ENCODE assay signal across 8 cellular contexts in genomic region chr4:151760713-151761661, GRCh38. TPM values are rescaled to one million over a fixed set of nuclear protein-coding genes. Genes with fewer than 3 reads are reported as not detected.
DNase-seq lines count a peak whose midpoint lies in the region; ATAC-seq, FAIRE-seq and TF ChIP-seq lines count a peak whose summit lies in the region.

GATB (minus strand) TSS chr4:151761007; CDS start chr4:151760982, 25 bp downstream.

- POLR2A ChIA-PET in activated CD4-positive, alpha-beta T cell treated with anti-CD3 and anti-CD28 coated beads for 36 hours (lab: Charles Lee): no interaction called here

- peak within 1 kb of the TSS; percentile 87 for H3K4me2 ChIP-seq in BLaER1

- CTCF ChIA-PET in activated CD4-positive, alpha-beta T cell treated with anti-CD3 and anti-CD28 coated beads for 36 hours (lab: Charles Lee): interaction anchor here (0.9 to 2.1 kb wide), 2 partner anchors 14 to 172 kb away, joined by 3 to 6 read pairs; no protein-coding TSS in a partner anchor

- no peaks in the 10 kb centered on the region for H4K20me1 ChIP-seq in BLaER1

- H3K9me3 Mint-ChIP-seq in activated CD4-positive, alpha-beta T cell treated with anti-CD3 and anti-CD28 coated beads for 36 hours (ENCODE audit: low read depth): no peaks in the 10 kb centered on the region

- H3K9ac ChIP-seq in BLaER1: peak within 1 kb of the TSS; percentile 87

- H3K9me3 ChIP-seq in BLaER1: no peaks in the 10 kb centered on the region

- H3K36me3 Mint-ChIP-seq in activated CD4-positive, alpha-beta T cell treated with anti-CD3 and anti-CD28 coated beads for 36 hours (ENCODE audit: low read depth): peaks cover 7% of the 10 kb centered on the region

- FAIRE-seq in GM19239 (lab: Jason Lieb, UNC): peak; percentile 100

- H3K36me3 ChIP-seq in BLaER1: peaks cover 13% of the 10 kb centered on the region

- no peaks in the 10 kb centered on the region for H3K27me3 Mint-ChIP-seq in activated CD4-positive, alpha-beta T cell treated with anti-CD3 and anti-CD28 coated beads for 36 hours

- intact Hi-C loops in activated CD4-positive, alpha-beta T cell treated with anti-CD3 and anti-CD28 coated beads for 36 hours (cut with DNase I, micrococcal nuclease): loop anchor here (1.0 to 5.0 kb wide), 8 partner anchors 121 to 1018 kb away; partner anchors contain the start of genes ARFIP1 (in 1 of the 2), FBXW7 (in 1 of the 2), FHIP1A (in 1 of the 2) and LRBA (in 1 of the 2)

- peaks cover 18% of the 10 kb centered on the region for H3K4me1 Mint-ChIP-seq in activated CD4-positive, alpha-beta T cell treated with anti-CD3 and anti-CD28 coated beads for 36 hours

- H3K27me3 ChIP-seq in BLaER1: no peaks in the 10 kb centered on the region

- H3K27ac ChIP-seq in BLaER1: peak within 1 kb of the TSS; percentile 78; the same call in 1 of the 2 replicates

- ATAC-seq in HG03457 (IDR thresholded peaks at IDR 0.05; ENCODE audit: unreplicated experiment): peak; percentile 97
- peak; percentile 100 for ATAC-seq in activated CD4-positive, alpha-beta T cell treated with anti-CD3 and anti-CD28 coated beads for 36 hours

- H3K4me1 ChIP-seq in BLaER1: peaks cover 15% of the 10 kb centered on the region

- H3K4me3 ChIP-seq in BLaER1 (peak within 1 kb of the TSS; percentile 88), choroid plexus epithelial cell (ENCODE audit: low read depth, low read length) (peak within 1 kb of the TSS; percentile 85)

- TF ChIP-seq CTCF in choroid plexus epithelial cell (conservative IDR thresholded peaks at IDR 0.05; ENCODE audit: low read depth, low read length): peak; percentile 66

- DNase-seq in GM19239 (ENCODE audit: insufficient read length, low spot score) (peak; percentile 84), NCI-H524 (lab: John Stamatoyannopoulos, UW) (peak; percentile 90), choroid plexus epithelial cell (ENCODE audit: low read depth) (peak; percentile 98), kidney glomerular epithelial cell (lab: John Stamatoyannopoulos, UW) (peak; percentile 97)
- peak; percentile 95 for DNase-seq in activated CD4-positive, alpha-beta T cell treated with anti-CD3 and anti-CD28 coated beads for 36 hours
- peak; percentile 64 to 75 for DNase-seq in stimulated activated CD4-positive, alpha-beta T cell treated with anti-CD3 and anti-CD28 coated beads, Interleukin-1b, Interleukin-23, amount 100 ng/mL, for 1 hour (ENCODE audit: low read depth in 2 of 2)

- peak within 1 kb of the TSS; percentile 99 for H3K27ac Mint-ChIP-seq in activated CD4-positive, alpha-beta T cell treated with anti-CD3 and anti-CD28 coated beads for 36 hours

- peak within 1 kb of the TSS; percentile 100 for H3K4me3 Mint-ChIP-seq in activated CD4-positive, alpha-beta T cell treated with anti-CD3 and anti-CD28 coated beads for 36 hours

RNA-seq across cellular contexts. Expression of gene GATB, which starts in this region (rescaled TPM):
- total RNA-seq in activated CD4-positive, alpha-beta T cell treated with anti-CD3 and anti-CD28 coated beads for 36 hours: 10 to 100 TPM; 21.2 to 25.6 TPM

Comparison
In these comparisons a context has a peak if more than half of its experiments do, and no peak if none do; other contexts are left out.
1. Peak in every context shown above with its lines: DNase-seq, ATAC-seq, H3K4me3 ChIP-seq and H3K27ac ChIP-seq.